Comparison of ENCODE assay signal across 8 cellular contexts in the genomic region with DNA sequence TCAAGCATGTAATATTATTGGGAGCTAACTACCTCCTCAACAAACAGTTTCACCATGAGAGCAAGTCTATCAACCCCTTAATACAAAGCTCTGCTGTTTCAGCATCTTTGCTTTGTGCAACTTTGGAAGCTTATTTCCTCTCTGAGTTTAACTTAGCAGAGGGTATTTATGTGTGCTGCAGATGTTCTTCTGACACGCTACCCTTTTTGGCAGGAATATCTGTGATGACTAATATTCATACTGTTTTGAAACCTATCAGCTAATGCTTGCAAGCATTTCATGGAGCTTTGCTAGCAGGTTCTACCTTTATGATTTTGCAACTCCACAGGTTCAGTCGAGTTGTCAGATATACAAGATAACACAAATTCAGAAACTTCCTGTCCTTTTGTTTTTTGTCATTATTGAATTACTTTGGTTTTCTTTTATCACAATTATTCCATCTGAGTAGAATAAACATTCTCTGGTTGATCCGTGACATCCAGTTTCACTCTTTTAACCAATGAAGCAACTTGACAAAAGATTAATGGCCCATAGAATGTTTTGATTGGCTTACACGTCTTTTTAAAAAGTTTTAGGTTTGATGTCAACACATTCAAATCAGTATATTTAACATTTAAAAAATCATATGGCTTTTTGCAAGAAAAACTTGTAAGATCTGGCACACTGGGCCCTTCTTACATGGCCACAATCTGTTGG. TPM values are rescaled to one million over a fixed set of nuclear protein-coding genes. Genes with fewer than 3 reads are reported as not detected.
DNase-seq lines count a peak whose midpoint lies in the region; ATAC-seq lines count a peak whose summit lies in the region.

No MANE protein-coding gene starts in this region.

- H3K36me3 Mint-ChIP-seq in CD4-positive, alpha-beta memory T cell, result peaks cover 0 to 8% of the 10 kb centered on the region in 2 donors
- no peaks in the 10 kb centered on the region for H3K36me3 Mint-ChIP-seq in activated CD8-positive, alpha-beta T cell treated with anti-CD3 and anti-CD28 coated beads, Interleukin-2, amount 10 ng/mL, durations not matched to agents 7 days and 5 days (ENCODE audit: low read depth)

- CTCF ChIA-PET in CD4-positive, alpha-beta memory T cell (lab: Charles Lee; ENCODE audit: partially characterized antibody), result interaction anchor here (0.7 to 3.5 kb wide), 7 partner anchors 12 to 121 kb away, joined by 3 to 24 read pairs (median 6); a partner anchor contains a TSS
- CTCF ChIA-PET in activated CD8-positive, alpha-beta T cell treated with anti-CD3 and anti-CD28 coated beads, Interleukin-2, amount 10 ng/mL, durations not matched to agents 7 days and 5 days (lab: Charles Lee), result interaction anchor here (3.3 kb wide), 1 partner anchor 122 kb away, joined by 13 read pairs; a partner anchor contains a TSS

- H3K9me3 ChIP-seq in CD4-positive, alpha-beta memory T cell (ENCODE audit: control insufficient read depth in 1 of 2, low read length in 2 of 2), result no peaks in the 10 kb centered on the region

- peaks cover 65% of the 10 kb centered on the region for H3K4me1 ChIP-seq in CD4-positive, alpha-beta memory T cell (ENCODE audit: insufficient read depth, low read length)

- H3K27me3 Mint-ChIP-seq in CD4-positive, alpha-beta memory T cell, result no peaks in the 10 kb centered on the region
- no peaks in the 10 kb centered on the region for H3K27me3 Mint-ChIP-seq in activated CD8-positive, alpha-beta T cell treated with anti-CD3 and anti-CD28 coated beads, Interleukin-2, amount 10 ng/mL, durations not matched to agents 7 days and 5 days (ENCODE audit: low read depth)

- no peaks in the 10 kb centered on the region for H3K36me3 ChIP-seq in CD4-positive, alpha-beta memory T cell (ENCODE audit: insufficient read depth, low read length)

- intact Hi-C loops in CD4-positive, alpha-beta memory T cell (cut with micrococcal nuclease), result loop anchor here (5.0 kb wide), 1 partner anchor 102 kb away; no protein-coding TSS in a partner anchor
- intact Hi-C loops in left cardiac atrium (cut with DNase I), result no loop called here

- DNase-seq in CD4-positive, alpha-beta memory T cell, result peak in 3 of 5 donors; percentile 5 to 15 (median 10)
- DNase-seq in NOMO-1 treated with DMSO at 0.1 percent for 48 hours (lab: John Stamatoyannopoulos, UW; ENCODE audit: unreplicated experiment), result peak; percentile 76
- no peak for DNase-seq in left cardiac atrium
- DNase-seq in activated CD4-positive, CD25-positive, alpha-beta regulatory T cell treated with anti-CD3 and anti-CD28 coated beads, Interleukin-2, amount 50 U/mL, for 72 hours, result no peak
- no peak for DNase-seq in activated CD8-positive, alpha-beta T cell treated with anti-CD3 and anti-CD28 coated beads, Interleukin-2, amount 10 ng/mL, durations not matched to agents 7 days and 5 days
- DNase-seq in SKM-1 treated with dmso at 0.1 percent for 144 hours (lab: John Stamatoyannopoulos, UW; ENCODE audit: unreplicated experiment), result no peak
- DNase-seq in GF-D8 (lab: John Stamatoyannopoulos, UW), result no peak

- H3K4me3 Mint-ChIP-seq in CD4-positive, alpha-beta memory T cell, result peak overlapping the region; percentile 55 to 99 (median 98)
- no peak overlapping the region for H3K4me3 Mint-ChIP-seq in activated CD8-positive, alpha-beta T cell treated with anti-CD3 and anti-CD28 coated beads, Interleukin-2, amount 10 ng/mL, durations not matched to agents 7 days and 5 days

- peaks cover 44 to 72% (median 52%) of the 10 kb centered on the region in 4 donors for H3K4me1 Mint-ChIP-seq in CD4-positive, alpha-beta memory T cell
- peaks cover 35% of the 10 kb centered on the region for H3K4me1 Mint-ChIP-seq in activated CD8-positive, alpha-beta T cell treated with anti-CD3 and anti-CD28 coated beads, Interleukin-2, amount 10 ng/mL, durations not matched to agents 7 days and 5 days (ENCODE audit: low read depth)

- H3K4me3 ChIP-seq in CD4-positive, alpha-beta memory T cell (ENCODE audit: low read length in 2 of 2), result no peak overlapping the region

- H3K27ac ChIP-seq in CD4-positive, alpha-beta memory T cell (ENCODE audit: low read depth, low read length), result no peak overlapping the region

- ATAC-seq in GM21717 (IDR thresholded peaks at IDR 0.05; ENCODE audit: unreplicated experiment) (peak; percentile 48), left cardiac atrium (peak; percentile 62 to 83)
- no peak for ATAC-seq in activated CD8-positive, alpha-beta T cell treated with anti-CD3 and anti-CD28 coated beads, Interleukin-2, amount 10 ng/mL, durations not matched to agents 7 days and 5 days

- no peaks in the 10 kb centered on the region for H3K9me3 Mint-ChIP-seq in CD4-positive, alpha-beta memory T cell
- no peaks in the 10 kb centered on the region for H3K9me3 Mint-ChIP-seq in activated CD8-positive, alpha-beta T cell treated with anti-CD3 and anti-CD28 coated beads, Interleukin-2, amount 10 ng/mL, durations not matched to agents 7 days and 5 days (ENCODE audit: insufficient read depth)

- POLR2A ChIA-PET in CD4-positive, alpha-beta memory T cell (lab: Charles Lee; ENCODE audit: partially characterized antibody), result interaction anchor here (0.8 to 5.9 kb wide), 4 partner anchors 11 to 122 kb away, joined by 3 to 78 read pairs (median 11); a partner anchor contains a TSS
- POLR2A ChIA-PET in activated CD8-positive, alpha-beta T cell treated with anti-CD3 and anti-CD28 coated beads, Interleukin-2, amount 10 ng/mL, durations not matched to agents 7 days and 5 days (lab: Charles Lee), result interaction anchor here (1.9 kb wide), 1 partner anchor 21 kb away, joined by 5 read pairs; no protein-coding TSS in a partner anchor

- H3K27me3 ChIP-seq in CD4-positive, alpha-beta memory T cell (ENCODE audit: insufficient read depth, low read length), result no peaks in the 10 kb centered on the region

- H3K27ac Mint-ChIP-seq in CD4-positive, alpha-beta memory T cell, result peak overlapping the region; percentile 50 to 97 (median 89)
- no peak overlapping the region for H3K27ac Mint-ChIP-seq in activated CD8-positive, alpha-beta T cell treated with anti-CD3 and anti-CD28 coated beads, Interleukin-2, amount 10 ng/mL, durations not matched to agents 7 days and 5 days

RNA-seq across cellular contexts. Expression of a gene that starts 1.7 kb away (rescaled TPM):
- 10 to 100 TPM; 30.8 to 34.8 TPM for total RNA-seq in CD4-positive, alpha-beta memory T cell
- 10 to 100 TPM; 34.0 to 35.5 TPM for polyA plus RNA-seq in CD4-positive, alpha-beta memory T cell
- 10 to 100 TPM in 1 of 2 donors, 1 to 10 TPM in 1; 7.9 to 17.0 TPM for total RNA-seq in left cardiac atrium
- total RNA-seq in activated CD8-positive, alpha-beta T cell treated with anti-CD3 and anti-CD28 coated beads, Interleukin-2, amount 10 ng/mL, durations not matched to agents 7 days and 5 days, result 1 to 10 TPM; 6.6 to 7.4 TPM

Comparison
In these comparisons a context has a peak if more than half of its experiments do, and no peak if none do; other contexts are left out.
1. DNase-seq: peak in CD4-positive, alpha-beta memory T cell (3 of 5) and NOMO-1 treated with DMSO at 0.1 percent for 48 hours (single experiment); none in left cardiac atrium (single experiment), activated CD4-positive, CD25-positive, alpha-beta regulatory T cell treated with anti-CD3 and anti-CD28 coated beads, Interleukin-2, amount 50 U/mL, for 72 hours (single experiment), activated CD8-positive, alpha-beta T cell treated with anti-CD3 and anti-CD28 coated beads, Interleukin-2, amount 10 ng/mL, durations not matched to agents 7 days and 5 days (single experiment), SKM-1 treated with dmso at 0.1 percent for 144 hours (single experiment) and GF-D8 (single experiment).